In genomic region chr1:93740601-93741031, GRCh38 we compare ENCODE assay signal across 13 cellular contexts. TPM values are rescaled to one million over a fixed set of nuclear protein-coding genes. Genes with fewer than 3 reads are reported as not detected.
DNase-seq lines count a peak whose midpoint lies in the region; ATAC-seq and TF ChIP-seq lines count a peak whose summit lies in the region.
"Had no signal": no experiment of that assay in that cellular context is flagged by ENCODE, and none has a peak within 500 bp of the region (broad histone marks: within the 10 kb centered on the region; RNA-seq: fewer than 3 reads in every experiment).

No MANE protein-coding gene starts in this region.

- H3K9me3 ChIP-seq in ectodermal cell (ENCODE audit: control insufficient read depth, low read length) (no peaks in the 10 kb centered on the region), skeletal muscle satellite cell (replicated peaks; ENCODE audit: low read length) (peaks cover 3% of the 10 kb centered on the region), suprapubic skin (no peaks in the 10 kb centered on the region)
- H3K9me3 ChIP-seq: colonic mucosa had no signal

- H3K27me3 Mint-ChIP-seq in activated T-cell treated with anti-CD3 and anti-CD28 coated beads, Interleukin-2, amount 50 U/mL, for 24 hours, result no peaks in the 10 kb centered on the region
- H3K27me3 Mint-ChIP-seq: memory B cell had no signal

- no peaks in the 10 kb centered on the region for H3K9me3 Mint-ChIP-seq in activated T-cell treated with anti-CD3 and anti-CD28 coated beads, Interleukin-2, amount 50 U/mL, for 24 hours
- H3K9me3 Mint-ChIP-seq: activated CD4-positive, alpha-beta memory T cell treated with anti-CD3 and anti-CD28 coated beads, Interleukin-2, amount 10 ng/mL, durations not matched to agents 7 days and 5 days; memory B cell had no signal

- H3K36me3 Mint-ChIP-seq in activated T-cell treated with anti-CD3 and anti-CD28 coated beads, Interleukin-2, amount 50 U/mL, for 24 hours (ENCODE audit: low read depth), result no peaks in the 10 kb centered on the region
- H3K36me3 Mint-ChIP-seq: memory B cell had no signal

- H3K4me3 ChIP-seq in ectodermal cell (ENCODE audit: insufficient read depth, low read depth, low read length) (no peak overlapping the region), skeletal muscle satellite cell (ENCODE audit: low read length) (no peak overlapping the region), suprapubic skin (no peak overlapping the region)
- H3K4me3 ChIP-seq: colonic mucosa, SK-N-MC had no signal

- no peak overlapping the region for H3K27ac Mint-ChIP-seq in activated T-cell treated with anti-CD3 and anti-CD28 coated beads, Interleukin-2, amount 50 U/mL, for 24 hours
- H3K27ac Mint-ChIP-seq: activated CD4-positive, alpha-beta memory T cell treated with anti-CD3 and anti-CD28 coated beads, Interleukin-2, amount 10 ng/mL, durations not matched to agents 7 days and 5 days; memory B cell had no signal

- TF ChIP-seq POLR2A in suprapubic skin (IDR thresholded peaks at IDR 0.05), result no peak

- peaks cover 12% of the 10 kb centered on the region for H3K4me1 Mint-ChIP-seq in activated T-cell treated with anti-CD3 and anti-CD28 coated beads, Interleukin-2, amount 50 U/mL, for 24 hours (ENCODE audit: low read depth)
- H3K4me1 Mint-ChIP-seq: activated CD4-positive, alpha-beta memory T cell treated with anti-CD3 and anti-CD28 coated beads, Interleukin-2, amount 10 ng/mL, durations not matched to agents 7 days and 5 days had no signal

- TF ChIP-seq CTCF in suprapubic skin (IDR thresholded peaks at IDR 0.05), result no peak

- no peak overlapping the region for H3K4me3 Mint-ChIP-seq in activated T-cell treated with anti-CD3 and anti-CD28 coated beads, Interleukin-2, amount 50 U/mL, for 24 hours
- H3K4me3 Mint-ChIP-seq: activated CD4-positive, alpha-beta memory T cell treated with anti-CD3 and anti-CD28 coated beads, Interleukin-2, amount 10 ng/mL, durations not matched to agents 7 days and 5 days; memory B cell had no signal

- no peaks in the 10 kb centered on the region for H3K27me3 ChIP-seq in ectodermal cell (ENCODE audit: control insufficient read depth, insufficient read depth, low read length, poor library complexity, severe bottlenecking)
- no peaks in the 10 kb centered on the region for H3K27me3 ChIP-seq in skeletal muscle satellite cell (ENCODE audit: control insufficient read depth, insufficient read depth, low read length)
- no peaks in the 10 kb centered on the region for H3K27me3 ChIP-seq in suprapubic skin
- H3K27me3 ChIP-seq: colonic mucosa had no signal

- H3K27ac ChIP-seq in ectodermal cell (ENCODE audit: insufficient read depth, low read depth, low read length, poor library complexity, severe bottlenecking), result peak overlapping the region; percentile 80
- no peak overlapping the region for H3K27ac ChIP-seq in suprapubic skin
- H3K27ac ChIP-seq: colonic mucosa, SK-N-MC had no signal

- 75 to 76% methylated on average over 12 of the region's 12 CpGs for WGBS in ectodermal cell, 2 experiments
- WGBS in suprapubic skin, result 54% methylated on average over 10 of the region's 12 CpGs

- H3K36me3 ChIP-seq in ectodermal cell (ENCODE audit: control insufficient read depth, insufficient read depth, low read length), result no peaks in the 10 kb centered on the region
- H3K36me3 ChIP-seq in skeletal muscle satellite cell (ENCODE audit: insufficient read depth, low read length), result no peaks in the 10 kb centered on the region
- no peaks in the 10 kb centered on the region for H3K36me3 ChIP-seq in suprapubic skin
- H3K36me3 ChIP-seq: colonic mucosa had no signal

- H3K4me1 ChIP-seq in ectodermal cell (ENCODE audit: control insufficient read depth, insufficient read depth, low read length), result peaks cover 25% of the 10 kb centered on the region
- H3K4me1 ChIP-seq in skeletal muscle satellite cell (ENCODE audit: control insufficient read depth, insufficient read depth, low read length), result peaks cover 47% of the 10 kb centered on the region
- H3K4me1 ChIP-seq in suprapubic skin, result peaks cover 20% of the 10 kb centered on the region
- H3K4me1 ChIP-seq: colonic mucosa had no signal

- H3K4me2 ChIP-seq in skeletal muscle satellite cell (ENCODE audit: low read length), result peak overlapping the region; percentile 8

- H3K9ac ChIP-seq in skeletal muscle satellite cell (ENCODE audit: low read depth, low read length), result peak overlapping the region; percentile 40

- ATAC-seq in GM18520 (IDR thresholded peaks at IDR 0.05; ENCODE audit: unreplicated experiment), result no peak
- ATAC-seq in HG02798 (IDR thresholded peaks at IDR 0.05; ENCODE audit: poor library complexity, unreplicated experiment), result no peak

- TF ChIP-seq EP300 in suprapubic skin (IDR thresholded peaks at IDR 0.05), result no peak

- DNase-seq in NCI-H524 treated with DMSO at 0.1 percent for 48 hours (lab: John Stamatoyannopoulos, UW), result peak; percentile 16
- DNase-seq in iris pigment epithelial cell (ENCODE audit: low read depth), result peak; percentile 46
- no peak for DNase-seq in suprapubic skin (ENCODE audit: low spot score in 2 of 2)
- no peak for DNase-seq in activated T-cell treated with anti-CD3 and anti-CD28 coated beads, Interleukin-2, amount 50 U/mL, for 24 hours
- DNase-seq: activated CD4-positive, alpha-beta memory T cell treated with anti-CD3 and anti-CD28 coated beads, Interleukin-2, amount 10 ng/mL, durations not matched to agents 7 days and 5 days; colonic mucosa; small intestine had no signal

RNA-seq across cellular contexts. Expression of gene BCAR3, which starts 59.0 kb away (rescaled TPM):
- 12.9 TPM for polyA plus RNA-seq in ectodermal cell (2013, experiment 1 of 4)
- polyA plus RNA-seq in ectodermal cell (2013, experiment 2 of 4), result 13.8 TPM
- 11.5 TPM for polyA plus RNA-seq in ectodermal cell (2013, experiment 3 of 4)
- 13.7 TPM for polyA plus RNA-seq in ectodermal cell (2013, experiment 4 of 4)
- total RNA-seq in skeletal muscle satellite cell (2012; rRNA removed), result 16.2 and 18.3 TPM in 2 replicates
- total RNA-seq in suprapubic skin, result 10 to 100 TPM; 15.9 to 49.6 (median 30.8) TPM

Comparison
In these comparisons a context has a peak if more than half of its experiments do, and no peak if none do; other contexts are left out.
1. DNase-seq: peak in NCI-H524 treated with DMSO at 0.1 percent for 48 hours (single experiment) and iris pigment epithelial cell (single experiment); none in suprapubic skin (0 of 2) and activated T-cell treated with anti-CD3 and anti-CD28 coated beads, Interleukin-2, amount 50 U/mL, for 24 hours (single experiment).